In genomic region chr2:202690321-202690900, GRCh38 we compare ENCODE assay signal across 17 cellular contexts. TPM values are rescaled to one million over a fixed set of nuclear protein-coding genes. Genes with fewer than 3 reads are reported as not detected.
DNase-seq lines count a peak whose midpoint lies in the region; ATAC-seq and TF ChIP-seq lines count a peak whose summit lies in the region.
"Had no signal": no experiment of that assay in that cellular context is flagged by ENCODE, and none has a peak within 500 bp of the region (broad histone marks: within the 10 kb centered on the region; RNA-seq: fewer than 3 reads in every experiment).

No MANE protein-coding gene starts in this region.

- peak; percentile 7 for DNase-seq in GM23248
- DNase-seq in T-cell = no peak
- peak; percentile 21 for DNase-seq in choroid plexus epithelial cell (ENCODE audit: low read depth)
- no peak for DNase-seq in naive thymus-derived CD8-positive, alpha-beta T cell
- no peak for DNase-seq in stimulated activated CD4-positive, alpha-beta T cell treated with anti-CD3 and anti-CD28 coated beads, Interleukin-15, amount 100 ng/mL, for 24 hours
- DNase-seq in HK-2 (ENCODE audit: unreplicated experiment) = no peak
- DNase-seq in T-helper 1 cell = no peak
- DNase-seq: activated CD4-positive, alpha-beta T cell treated with anti-CD3 and anti-CD28 coated beads, Interleukin-2, amount 10 ng/mL, durations not matched to agents 7 days and 5 days; activated gamma-delta T cell; C1 segment of cervical spinal cord; immature natural killer cell; NCI-H1930; NCI-H510A treated with DMSO at 0.1 percent for 48 hours; stimulated activated CD4-positive, alpha-beta T cell treated with anti-CD3 and anti-CD28 coated beads, Interleukin-2, amount 100 ng/mL, for 48 hours; thyroid gland had no signal

- peaks cover 6% of the 10 kb centered on the region for H3K36me3 Mint-ChIP-seq in T-cell
- H3K36me3 Mint-ChIP-seq in naive thymus-derived CD8-positive, alpha-beta T cell = peaks cover 0 to 6% (median 4%) of the 10 kb centered on the region in 3 donors
- H3K36me3 Mint-ChIP-seq: immature natural killer cell had no signal

- no peaks in the 10 kb centered on the region for H3K27me3 ChIP-seq in GM23248 (replicated peaks; ENCODE audit: insufficient read depth)
- H3K27me3 ChIP-seq: thyroid gland had no signal

- POLR2A ChIA-PET in T-cell (lab: Charles Lee) = interaction anchor here in 1 of 2 donors (0.7 kb wide), 1 partner anchor 282 kb away, joined by 5 read pairs; no protein-coding TSS in a partner anchor
- POLR2A ChIA-PET in naive thymus-derived CD8-positive, alpha-beta T cell (lab: Charles Lee) = no interaction called here

- CTCF ChIA-PET in T-cell (lab: Charles Lee) = no interaction called here

- H2AFZ ChIP-seq in GM23248 = 0 out of 2 replicates have a peak overlapping the region, but pooled peaks have one; percentile 13

- no peaks in the 10 kb centered on the region for H3K36me3 ChIP-seq in GM23248 (ENCODE audit: low read depth)
- H3K36me3 ChIP-seq: thyroid gland had no signal

- peak overlapping the region in 1 of 3 donors; percentile 49 for H3K4me3 Mint-ChIP-seq in T-cell
- H3K4me3 Mint-ChIP-seq in naive thymus-derived CD8-positive, alpha-beta T cell = peak overlapping the region in 8 of 10 donors; percentile 6 to 71 (median 34)
- H3K4me3 Mint-ChIP-seq: activated CD4-positive, alpha-beta T cell treated with anti-CD3 and anti-CD28 coated beads, Interleukin-2, amount 10 ng/mL, durations not matched to agents 7 days and 5 days; central memory CD8-positive, alpha-beta T cell; immature natural killer cell had no signal

- H3K79me2 ChIP-seq in GM23248 (ENCODE audit: insufficient read depth) = no peaks in the 10 kb centered on the region

- H3K4me1 Mint-ChIP-seq in T-cell = peaks cover 64 to 76% (median 70%) of the 10 kb centered on the region in 3 donors
- peaks cover 20 to 67% (median 62%) of the 10 kb centered on the region in 4 donors for H3K4me1 Mint-ChIP-seq in naive thymus-derived CD8-positive, alpha-beta T cell
- H3K4me1 Mint-ChIP-seq: immature natural killer cell had no signal

- peak overlapping the region; percentile 66 to 89 for H3K27ac Mint-ChIP-seq in T-cell
- H3K27ac Mint-ChIP-seq in naive thymus-derived CD8-positive, alpha-beta T cell = peak overlapping the region; percentile 3 to 87 (median 78)
- H3K27ac Mint-ChIP-seq: activated CD4-positive, alpha-beta T cell treated with anti-CD3 and anti-CD28 coated beads, Interleukin-2, amount 10 ng/mL, durations not matched to agents 7 days and 5 days; immature natural killer cell had no signal

- no peak overlapping the region for H3K4me2 ChIP-seq in GM23248 (ENCODE audit: unreplicated experiment)

- H3K4me1 ChIP-seq in GM23248 (ENCODE audit: insufficient read depth) = no peaks in the 10 kb centered on the region
- H3K4me1 ChIP-seq: thyroid gland had no signal

- no peaks in the 10 kb centered on the region for H3K27me3 Mint-ChIP-seq in T-cell
- no peaks in the 10 kb centered on the region for H3K27me3 Mint-ChIP-seq in naive thymus-derived CD8-positive, alpha-beta T cell
- H3K27me3 Mint-ChIP-seq: activated CD4-positive, alpha-beta T cell treated with anti-CD3 and anti-CD28 coated beads, Interleukin-2, amount 10 ng/mL, durations not matched to agents 7 days and 5 days; central memory CD8-positive, alpha-beta T cell had no signal

- H3K9ac ChIP-seq in GM23248 = no peak overlapping the region

- 67 to 76% methylated on average over 3 of the region's 3 CpGs for WGBS in GM23248 (ENCODE audit: low coverage in 1 of 2, low lambda C conversion rate in 2 of 2, missing lambda C conversion rate in 2 of 2), 2 experiments

- peak in 3 of 4 experiments; percentile 45 to 60 (median 58) for ATAC-seq in T-cell (replicated peaks in 1 of 4)
- ATAC-seq in naive thymus-derived CD8-positive, alpha-beta T cell = peak; percentile 75 to 84
- ATAC-seq: sciatic nerve had no signal

- no peaks in the 10 kb centered on the region for H3K9me3 ChIP-seq in GM23248 (ENCODE audit: low read depth)
- H3K9me3 ChIP-seq: thyroid gland had no signal

- no peak overlapping the region for H3K4me3 ChIP-seq in GM23248
- no peak overlapping the region for H3K4me3 ChIP-seq in choroid plexus epithelial cell (ENCODE audit: low read depth, low read length)
- H3K4me3 ChIP-seq: thyroid gland had no signal

- no peaks in the 10 kb centered on the region for H4K20me1 ChIP-seq in GM23248 (ENCODE audit: insufficient read depth)

- no peaks in the 10 kb centered on the region for H3K9me3 Mint-ChIP-seq in T-cell
- H3K9me3 Mint-ChIP-seq in naive thymus-derived CD8-positive, alpha-beta T cell = no peaks in the 10 kb centered on the region
- H3K9me3 Mint-ChIP-seq: central memory CD8-positive, alpha-beta T cell; immature natural killer cell had no signal

- no peaks in the 10 kb centered on the region for H3K9me2 ChIP-seq in GM23248 (ENCODE audit: insufficient read depth)

- H3F3A ChIP-seq in GM23248 (ENCODE audit: insufficient read depth) = no peaks in the 10 kb centered on the region

- TF ChIP-seq CTCF in choroid plexus epithelial cell (conservative IDR thresholded peaks at IDR 0.05; ENCODE audit: low read depth, low read length) = no peak

- no peak overlapping the region for H3K27ac ChIP-seq in GM23248
- H3K27ac ChIP-seq: thyroid gland had no signal

- in situ Hi-C loops in GM23248 (cut with MboI) = no loop called here

RNA-seq across cellular contexts. Expression of gene FAM117B, which starts 55.6 kb away (rescaled TPM):
- 0.51 and 1.2 TPM in 2 replicates for total RNA-seq in GM23248 (2014; rRNA removed; shearing (Covaris generic))
- polyA plus RNA-seq in GM23248 (2016; fragmentation: Nextera tagmentation; extraction: Ambion mirVana) = 1.1 and 1.4 TPM in 2 replicates
- total RNA-seq in T-cell = 10 to 100 TPM; 23.6 to 44.0 (median 28.4) TPM
- total RNA-seq in naive thymus-derived CD8-positive, alpha-beta T cell = 10 to 100 TPM; 55.6 to 57.2 TPM
- 10 to 100 TPM; 11.0 to 24.4 (median 16.0) TPM for polyA plus RNA-seq in naive thymus-derived CD8-positive, alpha-beta T cell

Comparison
In these comparisons a context has a peak if more than half of its experiments do, and no peak if none do; other contexts are left out.
1. DNase-seq: peak in GM23248 (single experiment) and choroid plexus epithelial cell (single experiment); none in T-cell (0 of 34), naive thymus-derived CD8-positive, alpha-beta T cell (0 of 10), stimulated activated CD4-positive, alpha-beta T cell treated with anti-CD3 and anti-CD28 coated beads, Interleukin-15, amount 100 ng/mL, for 24 hours (single experiment), HK-2 (single experiment) and T-helper 1 cell (0 of 5).
2. RNA of gene FAM117B, which starts 55.6 kb away (total RNA-seq): 55.6 to 57.2 TPM in naive thymus-derived CD8-positive, alpha-beta T cell and 23.6 to 44.0 TPM in T-cell; 0.51 to 1.2 TPM in GM23248; every median in the first group is over 10 times any median in the second.